Comparison of ENCODE assay signal across 1 cellular context in the genomic region with DNA sequence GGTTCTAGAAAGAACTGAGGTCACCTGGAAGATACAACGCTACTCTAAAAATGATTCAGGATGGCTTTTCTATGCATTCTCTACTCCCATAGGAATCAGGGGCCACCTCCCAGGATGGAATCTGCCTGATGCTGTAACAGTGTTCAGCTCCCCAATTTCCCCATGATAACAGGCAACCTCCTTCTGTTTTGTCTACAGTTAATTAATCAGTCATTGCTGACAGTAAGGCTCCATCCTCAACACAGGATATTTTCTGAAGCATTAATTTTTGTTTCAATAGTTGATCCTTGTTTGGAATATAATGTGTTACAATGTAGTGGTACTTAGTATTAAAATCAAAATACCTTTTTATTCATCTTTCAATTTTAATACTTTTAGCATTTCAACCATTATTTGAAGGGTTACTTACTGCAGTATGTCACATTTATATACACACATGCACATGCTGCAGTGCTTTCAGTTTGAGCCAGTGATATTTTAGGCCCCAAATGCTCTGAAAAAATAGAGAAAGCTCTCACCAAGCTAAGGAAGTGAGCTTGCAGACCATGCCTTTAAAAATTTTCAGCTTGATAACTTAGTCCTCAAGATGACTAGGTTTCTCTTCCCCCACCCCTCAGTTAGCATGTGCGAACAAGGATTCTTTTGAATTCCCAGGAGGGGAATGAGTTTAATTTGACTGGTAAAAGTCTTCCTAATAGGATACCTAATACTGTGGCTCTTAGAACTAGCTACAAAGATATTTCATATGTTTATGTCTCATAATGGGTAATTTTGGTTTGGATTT.
TF ChIP-seq lines count a peak whose summit lies in the region.

No MANE protein-coding gene starts in this region.

TF ChIP-seq in SK-N-SH, 30 proteins besides CTCF, POLR2A, EP300 and RAD21 (continued from another document):
- TF ChIP-seq ZBTB33 (IDR thresholded peaks at IDR 0.05; ENCODE audit: borderline replicate concordance, low read depth) (no peak), FOSL2 (IDR thresholded peaks at IDR 0.05; ENCODE audit: borderline replicate concordance, low read depth) (no peak), TCF12 (IDR thresholded peaks at IDR 0.05) (no peak)
- TF ChIP-seq, protein P1, sequence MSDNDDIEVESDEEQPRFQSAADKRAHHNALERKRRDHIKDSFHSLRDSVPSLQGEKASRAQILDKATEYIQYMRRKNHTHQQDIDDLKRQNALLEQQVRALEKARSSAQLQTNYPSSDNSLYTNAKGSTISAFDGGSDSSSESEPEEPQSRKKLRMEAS (IDR thresholded peaks at IDR 0.05; ENCODE audit: low read depth) = no peak
